ENCODE assay signal across 8 cellular contexts in genomic region chr11:7657306-7658025, GRCh38.
DNase-seq lines count a peak whose midpoint lies in the region; ATAC-seq and TF ChIP-seq lines count a peak whose summit lies in the region.

No MANE protein-coding gene starts in this region.

- POLR2A ChIA-PET in GM10248 (lab: Yijun Ruan, JAX), result no interaction called here

- no peaks in the 10 kb centered on the region for H3K4me1 Mint-ChIP-seq in stimulated activated effector memory CD8-positive, alpha-beta T cell treated with anti-CD3 and anti-CD28 coated beads, Interleukin-12 subunit alpha, Interleukin-12 subunit beta, amount 100 ng/mL, for 72 hours

- peak; percentile 66 for ATAC-seq in stimulated activated effector memory CD8-positive, alpha-beta T cell treated with anti-CD3 and anti-CD28 coated beads, Interleukin-12 subunit alpha, Interleukin-12 subunit beta, amount 100 ng/mL, for 72 hours
- ATAC-seq in HG03432 (IDR thresholded peaks at IDR 0.05; ENCODE audit: unreplicated experiment) (no peak), HG03571 (IDR thresholded peaks at IDR 0.05; ENCODE audit: unreplicated experiment) (no peak)

- H3K36me3 Mint-ChIP-seq in stimulated activated effector memory CD8-positive, alpha-beta T cell treated with anti-CD3 and anti-CD28 coated beads, Interleukin-12 subunit alpha, Interleukin-12 subunit beta, amount 100 ng/mL, for 72 hours, result no peaks in the 10 kb centered on the region

- H3K4me3 Mint-ChIP-seq in stimulated activated effector memory CD8-positive, alpha-beta T cell treated with anti-CD3 and anti-CD28 coated beads, Interleukin-12 subunit alpha, Interleukin-12 subunit beta, amount 100 ng/mL, for 72 hours, result no peak overlapping the region

- DNase-seq in ACHN (peak; percentile 54), GM10248 (ENCODE audit: extremely low spot score) (no peak), NCI-H2196 treated with DMSO at 0.1 percent for 48 hours (lab: John Stamatoyannopoulos, UW; ENCODE audit: unreplicated experiment) (peak; percentile 3), astrocyte of the spinal cord (ENCODE audit: low read depth, low spot score) (peak; percentile 25), iPS-NIHi11 (ENCODE audit: low spot score) (peak; percentile 78)
- no peak for DNase-seq in stimulated activated effector memory CD8-positive, alpha-beta T cell treated with anti-CD3 and anti-CD28 coated beads, Interleukin-12 subunit alpha, Interleukin-12 subunit beta, amount 100 ng/mL, for 72 hours (ENCODE audit: low spot score in 2 of 2)

- CTCF ChIA-PET in GM10248 (lab: Yijun Ruan, JAX), result interaction anchor here (0.9 to 3.1 kb wide), 16 partner anchors 9 to 561 kb away, joined by 3 to 21 read pairs (median 4); no protein-coding TSS in a partner anchor

- in situ Hi-C loops in ACHN (cut with HindIII; ENCODE audit: low pct_ligation_motif_present, low pct_unique_long_range_greater_than_20kb, low sequenced_read_pairs) (no loop called here), astrocyte of the spinal cord (cut with HindIII; ENCODE audit: low sequenced_read_pairs) (no loop called here)

- H3K4me3 ChIP-seq in astrocyte of the spinal cord (ENCODE audit: low read depth, low read length), result no peak overlapping the region

- peak; percentile 53 for TF ChIP-seq CTCF in GM10248 (IDR thresholded peaks at IDR 0.05; ENCODE audit: control extremely low read depth, extremely low read depth, low read depth, missing control alignments)
- TF ChIP-seq CTCF in astrocyte of the spinal cord (IDR thresholded peaks at IDR 0.05; ENCODE audit: low read depth, low read length), result peak; percentile 42

- no peak overlapping the region for H3K27ac Mint-ChIP-seq in stimulated activated effector memory CD8-positive, alpha-beta T cell treated with anti-CD3 and anti-CD28 coated beads, Interleukin-12 subunit alpha, Interleukin-12 subunit beta, amount 100 ng/mL, for 72 hours

- no peaks in the 10 kb centered on the region for H3K9me3 Mint-ChIP-seq in stimulated activated effector memory CD8-positive, alpha-beta T cell treated with anti-CD3 and anti-CD28 coated beads, Interleukin-12 subunit alpha, Interleukin-12 subunit beta, amount 100 ng/mL, for 72 hours

Comparison
In these comparisons a context has a peak if more than half of its experiments do, and no peak if none do; other contexts are left out.
1. DNase-seq: peak in ACHN (single experiment), NCI-H2196 treated with DMSO at 0.1 percent for 48 hours (single experiment), astrocyte of the spinal cord (single experiment) and iPS-NIHi11 (single experiment); none in GM10248 (single experiment) and stimulated activated effector memory CD8-positive, alpha-beta T cell treated with anti-CD3 and anti-CD28 coated beads, Interleukin-12 subunit alpha, Interleukin-12 subunit beta, amount 100 ng/mL, for 72 hours (0 of 2).